ENCODE assay signal across 11 cellular contexts in genomic region chr6:33081098-33081824, GRCh38. TPM values are rescaled to one million over a fixed set of nuclear protein-coding genes. Genes with fewer than 3 reads are reported as not detected.
DNase-seq lines count a peak whose midpoint lies in the region; ATAC-seq and TF ChIP-seq lines count a peak whose summit lies in the region.
"Had no signal": no experiment of that assay in that cellular context is flagged by ENCODE, and none has a peak within 500 bp of the region (broad histone marks: within the 10 kb centered on the region; RNA-seq: fewer than 3 reads in every experiment).

No MANE protein-coding gene starts in this region.

- H4K20me1 ChIP-seq in mammary epithelial cell (ENCODE audit: insufficient read depth, low read length) = no peaks in the 10 kb centered on the region

- no peaks in the 10 kb centered on the region for H3K79me2 ChIP-seq in mammary epithelial cell (ENCODE audit: insufficient read depth, low read length)

- H3K4me2 ChIP-seq in mammary epithelial cell (ENCODE audit: insufficient read depth, low read depth, low read length) = peak overlapping the region; percentile 78

- intact Hi-C loops in mammary epithelial cell (cut with micrococcal nuclease) (loop anchor here (10.0 kb wide), 1 partner anchor 196 kb away; no protein-coding TSS in a partner anchor), left lung (cut with DNase I) (no loop called here)

- peak overlapping the region; percentile 84 for H2AFZ ChIP-seq in mammary epithelial cell (ENCODE audit: low read depth, low read length)

- H3K4me3 ChIP-seq in H7 (ENCODE audit: insufficient read depth, low read depth, low read length) = peak overlapping the region; percentile 57
- H3K4me3 ChIP-seq in mammary epithelial cell (replicated peaks in 1 of 3; ENCODE audit: insufficient read depth in 1 of 3, low read depth in 2 of 3, low read length in 3 of 3) = peak overlapping the region in 1 of 3 experiments; percentile 43
- H3K4me3 ChIP-seq in left lung = peak overlapping the region; percentile 19 to 38

- CTCF ChIA-PET in mammary epithelial cell (lab: Charles Lee; ENCODE audit: low non-redundant PET) = no interaction called here

- dilution Hi-C loops in mammary epithelial cell (cut with HindIII; ENCODE audit: low sequenced_read_pairs) = no loop called here

- no peaks in the 10 kb centered on the region for H3K9me3 ChIP-seq in mammary epithelial cell (replicated peaks; ENCODE audit: insufficient read depth, low read length)
- no peaks in the 10 kb centered on the region for H3K9me3 ChIP-seq in left lung

- H3K36me3 Mint-ChIP-seq in stimulated activated effector memory CD8-positive, alpha-beta T cell treated with anti-CD3 and anti-CD28 coated beads, Interleukin-12 subunit alpha, Interleukin-12 subunit beta, amount 100 ng/mL, for 72 hours = peaks cover 54% of the 10 kb centered on the region

- no peaks in the 10 kb centered on the region for H3K9me3 Mint-ChIP-seq in stimulated activated effector memory CD8-positive, alpha-beta T cell treated with anti-CD3 and anti-CD28 coated beads, Interleukin-12 subunit alpha, Interleukin-12 subunit beta, amount 100 ng/mL, for 72 hours

- WGBS in mammary epithelial cell (ENCODE audit: low coverage, missing lambda C conversion rate) = 78% methylated on average over 10 of the region's 16 CpGs

- in situ Hi-C loops in mammary epithelial cell (cut with MboI; ENCODE audit: low sequenced_read_pairs in 2 of 2) = loop anchor here in 1 of 2 donors (10.0 kb wide), 1 partner anchor 66 kb away; no protein-coding TSS in a partner anchor

- H3K4me1 ChIP-seq in mammary epithelial cell (ENCODE audit: insufficient read depth, low read length) = peaks cover 9% of the 10 kb centered on the region
- peaks cover 0 to 29% of the 10 kb centered on the region in 2 donors for H3K4me1 ChIP-seq in left lung

- H3K27me3 ChIP-seq in H7 (ENCODE audit: control insufficient read depth, insufficient read depth, low read length) = no peaks in the 10 kb centered on the region
- no peaks in the 10 kb centered on the region for H3K27me3 ChIP-seq in mammary epithelial cell (ENCODE audit: insufficient read depth, low read length)
- no peaks in the 10 kb centered on the region for H3K27me3 ChIP-seq in left lung

- H3K27ac ChIP-seq in mammary epithelial cell (ENCODE audit: insufficient read depth, low read depth, low read length) (no peak overlapping the region), left lung (peak overlapping the region; percentile 54 to 81)

- DNase-seq in H7 (peak; percentile 21), mammary epithelial cell (no peak), left lung (no peak), DMS153 treated with DMSO at 0.1 percent for 48 hours (lab: John Stamatoyannopoulos, UW; ENCODE audit: unreplicated experiment) (no peak)
- DNase-seq in stimulated activated effector memory CD8-positive, alpha-beta T cell treated with anti-CD3 and anti-CD28 coated beads, Interleukin-12 subunit alpha, Interleukin-12 subunit beta, amount 100 ng/mL, for 72 hours (ENCODE audit: low spot score in 2 of 2) = no peak
- DNase-seq: effector CD8-positive, alpha-beta T cell; NCI-H1105; stimulated activated CD4-positive, alpha-beta T cell treated with anti-CD3 and anti-CD28 coated beads, Interleukin-12 subunit alpha, Interleukin-12 subunit beta, amount 100 ng/mL, for 4 hours had no signal

- no peak overlapping the region for H3K9ac ChIP-seq in mammary epithelial cell (ENCODE audit: insufficient read depth, low read length)

- peak overlapping the region; percentile 42 for H3K4me3 Mint-ChIP-seq in stimulated activated effector memory CD8-positive, alpha-beta T cell treated with anti-CD3 and anti-CD28 coated beads, Interleukin-12 subunit alpha, Interleukin-12 subunit beta, amount 100 ng/mL, for 72 hours

- TF ChIP-seq CTCF in mammary epithelial cell (conservative IDR thresholded peaks at IDR 0.05 in 1 of 2, IDR thresholded peaks at IDR 0.05 in 1 of 2; ENCODE audit: extremely low read depth in 1 of 2, insufficient read depth in 1 of 2, low read depth in 1 of 2, low read length in 2 of 2) = no peak
- TF ChIP-seq CTCF in left lung (IDR thresholded peaks at IDR 0.05) = no peak

- H3K4me1 Mint-ChIP-seq in stimulated activated effector memory CD8-positive, alpha-beta T cell treated with anti-CD3 and anti-CD28 coated beads, Interleukin-12 subunit alpha, Interleukin-12 subunit beta, amount 100 ng/mL, for 72 hours = peaks cover 68% of the 10 kb centered on the region

- H3K36me3 ChIP-seq in H7 (replicated peaks; ENCODE audit: control insufficient read depth, insufficient read depth, low read length) = peaks cover 7% of the 10 kb centered on the region; the same call in 1 of the 2 replicates
- H3K36me3 ChIP-seq in mammary epithelial cell (ENCODE audit: insufficient read depth, low read length) = no peaks in the 10 kb centered on the region
- peaks cover 0 to 23% of the 10 kb centered on the region in 2 donors for H3K36me3 ChIP-seq in left lung

- H3K27ac Mint-ChIP-seq in stimulated activated effector memory CD8-positive, alpha-beta T cell treated with anti-CD3 and anti-CD28 coated beads, Interleukin-12 subunit alpha, Interleukin-12 subunit beta, amount 100 ng/mL, for 72 hours = peak overlapping the region; percentile 89

- no TSS peak for BruUV-seq in mammary epithelial cell (replicated peaks; lab: Mats Ljungman, UMichigan)

- no peak for ATAC-seq in left lung
- ATAC-seq in stimulated activated effector memory CD8-positive, alpha-beta T cell treated with anti-CD3 and anti-CD28 coated beads, Interleukin-12 subunit alpha, Interleukin-12 subunit beta, amount 100 ng/mL, for 72 hours = no peak
- no peak for ATAC-seq in GM18867 (IDR thresholded peaks at IDR 0.05; ENCODE audit: unreplicated experiment)
- ATAC-seq in HG03432 (IDR thresholded peaks at IDR 0.05; ENCODE audit: unreplicated experiment) = no peak
- ATAC-seq in HG02840 (IDR thresholded peaks at IDR 0.05; ENCODE audit: low FRiP score, unreplicated experiment) = no peak

RNA-seq across cellular contexts. Expression of gene HLA-DPB1, which starts 5.5 kb away (rescaled TPM):
- total RNA-seq in H7 (2014; rRNA removed; shearing (Covaris generic)) = 27.6 and 29.3 TPM in 2 replicates
- total RNA-seq in mammary epithelial cell = 1 to 10 TPM in 1 of 2 donors, not detected in 1; 9.2 TPM
- polyA plus RNA-seq in mammary epithelial cell = 10.7 TPM
- not detected for polyA minus RNA-seq in mammary epithelial cell
- 100 to 1,000 TPM; 206 to 326 TPM for total RNA-seq in left lung

RNA-seq across cellular contexts. Expression of gene HLA-DPA1, which starts 7.8 kb away (rescaled TPM):
- total RNA-seq in H7 (2014; rRNA removed; shearing (Covaris generic)) = 3.6 and 4.9 TPM in 2 replicates
- total RNA-seq in mammary epithelial cell = under 1 TPM in 1 of 2 donors, not detected in 1; 0.33 TPM
- 1.9 TPM for polyA plus RNA-seq in mammary epithelial cell
- not detected for polyA minus RNA-seq in mammary epithelial cell
- 100 to 1,000 TPM; 354 to 476 TPM for total RNA-seq in left lung

Comparison
In these comparisons a context has a peak if more than half of its experiments do, and no peak if none do; other contexts are left out.
1. RNA of gene HLA-DPA1, which starts 7.8 kb away (total RNA-seq): 354 to 476 TPM in left lung; 3.6 to 4.9 TPM in H7 and 0.33 TPM in mammary epithelial cell; every median in the first group is over 10 times any median in the second.